In the genomic region with DNA sequence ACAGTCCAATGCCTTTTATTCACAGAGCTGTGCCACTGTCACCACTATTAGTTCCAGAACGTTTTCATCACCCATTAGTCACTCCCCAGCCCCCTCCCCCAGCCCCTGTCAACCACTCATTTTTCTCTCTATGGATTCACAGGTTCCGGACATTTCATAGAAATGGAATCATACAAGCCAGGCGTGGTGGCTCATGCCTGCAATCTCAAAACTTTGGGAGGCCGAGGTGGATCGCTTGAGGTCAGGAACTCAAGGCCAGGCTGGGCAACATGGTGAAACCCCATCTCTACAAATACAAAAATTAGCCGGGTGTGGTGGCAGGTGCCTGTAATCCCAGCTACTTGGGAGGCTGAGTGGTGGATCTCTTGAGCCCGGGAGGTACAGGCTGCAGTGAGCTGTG, we compare ENCODE assay signal across 1 cellular context.
TF ChIP-seq lines count a peak whose summit lies in the region.

No MANE protein-coding gene starts in this region.

TF ChIP-seq in HepG2, 621 proteins besides CTCF, POLR2A, EP300 and RAD21:
- peak; percentile 74; the same call in 1 of the 2 replicates for TF ChIP-seq ZNF460 (CRISPR knock-in tag; IDR thresholded peaks at IDR 0.05; ENCODE audit: borderline replicate concordance)
- TF ChIP-seq ZNF543 (CRISPR knock-in tag; IDR thresholded peaks at IDR 0.05), result 0 out of 2 replicates have a peak, but pooled peaks have one; percentile 14
- TF ChIP-seq, protein P1, sequence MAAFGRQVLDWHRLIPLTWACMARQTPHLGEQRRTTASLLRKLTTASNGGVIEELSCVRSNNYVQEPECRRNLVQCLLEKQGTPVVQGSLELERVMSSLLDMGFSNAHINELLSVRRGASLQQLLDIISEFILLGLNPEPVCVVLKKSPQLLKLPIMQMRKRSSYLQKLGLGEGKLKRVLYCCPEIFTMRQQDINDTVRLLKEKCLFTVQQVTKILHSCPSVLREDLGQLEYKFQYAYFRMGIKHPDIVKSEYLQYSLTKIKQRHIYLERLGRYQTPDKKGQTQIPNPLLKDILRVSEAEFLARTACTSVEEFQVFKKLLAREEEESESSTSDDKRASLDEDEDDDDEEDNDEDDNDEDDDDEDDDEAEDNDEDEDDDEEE (CRISPR knock-in tag; IDR thresholded peaks at IDR 0.05), result no peak
- peak; percentile 3; the same call in 1 of the 2 replicates for TF ChIP-seq ZNF607 (CRISPR knock-in tag; IDR thresholded peaks at IDR 0.05; ENCODE audit: borderline replicate concordance)
